In the genomic region with DNA sequence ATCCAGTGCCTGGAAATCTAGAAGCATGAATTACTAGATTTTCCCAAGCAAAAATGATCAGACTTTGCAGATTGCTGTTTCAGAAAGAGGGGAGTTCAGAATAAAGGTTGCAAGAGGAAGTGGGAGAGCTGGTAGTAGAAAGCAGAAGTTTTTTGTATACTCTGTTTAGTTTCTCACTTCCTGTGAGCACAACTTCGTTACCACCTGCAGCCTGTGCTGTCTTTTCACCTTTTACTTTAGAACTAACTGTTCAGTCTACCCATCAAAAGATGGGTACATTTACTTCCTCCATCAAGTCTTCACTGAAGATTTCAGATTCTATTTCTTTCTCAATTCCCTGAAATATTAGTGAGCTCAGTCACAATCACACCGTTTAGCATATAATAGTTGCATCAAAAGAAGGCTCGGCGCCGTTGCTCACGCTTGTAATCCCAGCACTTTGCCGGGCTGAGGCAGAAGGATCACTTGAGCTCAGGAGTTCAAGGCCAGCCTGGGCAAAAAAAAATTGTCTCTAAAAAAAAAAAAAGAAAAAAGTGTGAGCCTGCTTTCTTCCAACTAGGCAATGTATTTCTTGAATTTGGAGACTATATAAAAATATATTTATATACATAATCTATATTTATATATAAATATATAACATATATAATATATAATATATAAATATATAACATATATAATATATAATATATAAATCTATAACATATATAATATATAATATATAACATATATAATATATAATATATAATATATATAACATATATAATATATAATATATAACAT, we compare ENCODE assay signal across 8 cellular contexts. TPM values are rescaled to one million over a fixed set of nuclear protein-coding genes. Genes with fewer than 3 reads are reported as not detected.
DNase-seq lines count a peak whose midpoint lies in the region; ATAC-seq and TF ChIP-seq lines count a peak whose summit lies in the region.

No MANE protein-coding gene starts in this region.

- ATAC-seq in GM18502 (IDR thresholded peaks at IDR 0.05; ENCODE audit: poor library complexity, unreplicated experiment) (peak; percentile 51), GM21717 (IDR thresholded peaks at IDR 0.05; ENCODE audit: unreplicated experiment) (peak; percentile 63)
- ATAC-seq in effector memory CD8-positive, alpha-beta T cell (replicated peaks), result no peak

- H3K56ac ChIP-seq in mesendoderm (ENCODE audit: low read length), result no peak overlapping the region

- no peak overlapping the region for H2BK5ac ChIP-seq in mesendoderm (ENCODE audit: low read length)

- H3K79me1 ChIP-seq in mesendoderm (ENCODE audit: low read length), result no peaks in the 10 kb centered on the region

- TF ChIP-seq CTCF in testis (IDR thresholded peaks at IDR 0.05) (no peak), right atrium auricular region (IDR thresholded peaks at IDR 0.05) (no peak)

- peaks cover 16% of the 10 kb centered on the region for H3K36me3 Mint-ChIP-seq in effector memory CD8-positive, alpha-beta T cell (ENCODE audit: insufficient read depth)

- H3K9me3 ChIP-seq in testis (no peaks in the 10 kb centered on the region), right atrium auricular region (no peaks in the 10 kb centered on the region)

- H3K18ac ChIP-seq in mesendoderm (ENCODE audit: low read length), result no peak overlapping the region

- no peak overlapping the region for H3K4me3 ChIP-seq in testis
- no peak overlapping the region for H3K4me3 ChIP-seq in mesendoderm (ENCODE audit: low read length)
- no peak overlapping the region for H3K4me3 ChIP-seq in right atrium auricular region

- no peak overlapping the region for H3K4me2 ChIP-seq in mesendoderm (ENCODE audit: low read length)

- H3K27me3 ChIP-seq in testis (no peaks in the 10 kb centered on the region), mesendoderm (ENCODE audit: insufficient read depth, low read length, poor library complexity) (no peaks in the 10 kb centered on the region), right atrium auricular region (no peaks in the 10 kb centered on the region)

- no peak overlapping the region for H4K5ac ChIP-seq in mesendoderm (ENCODE audit: low read length)

- no peak overlapping the region for H3K4ac ChIP-seq in mesendoderm (ENCODE audit: low read depth, low read length)

- H3K4me1 Mint-ChIP-seq in effector memory CD8-positive, alpha-beta T cell (ENCODE audit: low read depth in 2 of 2), result peaks cover 21 to 34% of the 10 kb centered on the region in 2 donors

- H3K36me3 ChIP-seq in testis (ENCODE audit: low read depth, missing control alignments) (no peaks in the 10 kb centered on the region), mesendoderm (ENCODE audit: control insufficient read depth, insufficient read depth, low read length) (no peaks in the 10 kb centered on the region), right atrium auricular region (no peaks in the 10 kb centered on the region)

- peak overlapping the region; percentile 72 to 88 for H3K27ac Mint-ChIP-seq in effector memory CD8-positive, alpha-beta T cell

- no peak overlapping the region for H4K8ac ChIP-seq in mesendoderm (ENCODE audit: low read depth, low read length)

- no peak overlapping the region for H2AK5ac ChIP-seq in mesendoderm (ENCODE audit: low read length)

- H3K9me3 Mint-ChIP-seq in effector memory CD8-positive, alpha-beta T cell, result no peaks in the 10 kb centered on the region

- peaks cover 1% of the 10 kb centered on the region for H3K79me2 ChIP-seq in mesendoderm (ENCODE audit: control insufficient read depth, insufficient read depth, low read length)

- DNase-seq in Kasumi-1 (lab: John Stamatoyannopoulos, UW), result peak; percentile 40 to 45
- DNase-seq in effector memory CD8-positive, alpha-beta T cell, result no peak
- no peak for DNase-seq in testis
- no peak for DNase-seq in OCI-M2 (lab: John Stamatoyannopoulos, UW; ENCODE audit: unreplicated experiment)
- no peak for DNase-seq in mesendoderm
- DNase-seq in right atrium auricular region (ENCODE audit: low spot score), result no peak

- intact Hi-C loops in testis (cut with DNase I; ENCODE audit: low total_unique reads), result no loop called here

- no peak overlapping the region for H3K9ac ChIP-seq in mesendoderm (ENCODE audit: low read length)

- 65% methylated on average over 7 of the region's 7 CpGs for WGBS in testis, 2 donors
- WGBS in mesendoderm (ENCODE audit: extremely low coverage, insufficient coverage, low lambda C conversion rate), result no CpG with 5 or more reads among the region's 7 CpGs

- peak overlapping the region; percentile 3 to 71 for H3K4me3 Mint-ChIP-seq in effector memory CD8-positive, alpha-beta T cell

- no peak overlapping the region for H3K23ac ChIP-seq in mesendoderm (ENCODE audit: low read length)

- H3K27ac ChIP-seq in testis (no peak overlapping the region), mesendoderm (ENCODE audit: low read depth, low read length) (no peak overlapping the region), right atrium auricular region (no peak overlapping the region)

- no peak overlapping the region for H2BK15ac ChIP-seq in mesendoderm (replicated peaks; ENCODE audit: low read depth)

- H3K27me3 Mint-ChIP-seq in effector memory CD8-positive, alpha-beta T cell, result no peaks in the 10 kb centered on the region

- H3K4me1 ChIP-seq in testis, result peaks cover 3% of the 10 kb centered on the region
- no peaks in the 10 kb centered on the region for H3K4me1 ChIP-seq in mesendoderm (ENCODE audit: control insufficient read depth, low read depth, low read length)
- peaks cover 0 to 14% of the 10 kb centered on the region in 2 donors for H3K4me1 ChIP-seq in right atrium auricular region

- H2BK120ac ChIP-seq in mesendoderm (ENCODE audit: low read depth, low read length), result no peak overlapping the region

- TF ChIP-seq POLR2A in testis (IDR thresholded peaks at IDR 0.05), result no peak

RNA-seq across cellular contexts. Expression of a gene that starts 1.8 kb away (rescaled TPM):
- total RNA-seq in testis, result 10 to 100 TPM; 22.1 to 26.5 TPM
- polyA plus RNA-seq in testis (ENCODE audit: insufficient read depth, low read depth, low replicate concordance), result 19.3 TPM
- polyA plus RNA-seq in mesendoderm (2013, experiment 1 of 2), result 3.4 TPM
- 3.5 TPM for polyA plus RNA-seq in mesendoderm (2013, experiment 2 of 2)
- total RNA-seq in right atrium auricular region, result 1 to 10 TPM; 6.5 to 7.0 TPM

RNA-seq across cellular contexts. Expression of a gene that starts 36.1 kb away (rescaled TPM):
- total RNA-seq in testis (100 to 1,000 TPM; 443 to 569 TPM), right atrium auricular region (1,000 to 10,000 TPM; 1,059 to 1,395 TPM)
- 682 TPM for polyA plus RNA-seq in testis (ENCODE audit: insufficient read depth, low read depth, low replicate concordance)
- 3,947 TPM for polyA plus RNA-seq in mesendoderm (2013, experiment 1 of 2)
- 3,947 TPM for polyA plus RNA-seq in mesendoderm (2013, experiment 2 of 2)

RNA-seq across cellular contexts. Expression of a gene that starts 45.7 kb away (rescaled TPM):
- total RNA-seq in testis (10 to 100 TPM; 32.8 to 37.4 TPM), right atrium auricular region (10 to 100 TPM in 1 of 2 donors, 1 to 10 TPM in 1; 9.8 to 10.4 TPM)
- polyA plus RNA-seq in testis (ENCODE audit: insufficient read depth, low read depth, low replicate concordance), result 14.8 TPM
- polyA plus RNA-seq in mesendoderm (2013, experiment 1 of 2), result 6.2 TPM
- 5.9 TPM for polyA plus RNA-seq in mesendoderm (2013, experiment 2 of 2)

RNA-seq across cellular contexts. Expression of a gene that starts 56.4 kb away (rescaled TPM):
- total RNA-seq in testis, result 10 to 100 TPM; 11.7 to 17.0 TPM
- 14.6 TPM for polyA plus RNA-seq in testis (ENCODE audit: insufficient read depth, low read depth, low replicate concordance)
- 11.3 TPM for polyA plus RNA-seq in mesendoderm (2013, experiment 1 of 2)
- polyA plus RNA-seq in mesendoderm (2013, experiment 2 of 2), result 10.8 TPM
- 10 to 100 TPM; 22.9 to 49.8 TPM for total RNA-seq in right atrium auricular region

Comparison
In these comparisons a context has a peak if more than half of its experiments do, and no peak if none do; other contexts are left out.
1. DNase-seq: peak in Kasumi-1 (2 of 2); none in effector memory CD8-positive, alpha-beta T cell (0 of 3), testis (single experiment), OCI-M2 (single experiment), mesendoderm (single experiment) and right atrium auricular region (single experiment).